20 cellular contexts compared by ENCODE assay signal in the genomic region with DNA sequence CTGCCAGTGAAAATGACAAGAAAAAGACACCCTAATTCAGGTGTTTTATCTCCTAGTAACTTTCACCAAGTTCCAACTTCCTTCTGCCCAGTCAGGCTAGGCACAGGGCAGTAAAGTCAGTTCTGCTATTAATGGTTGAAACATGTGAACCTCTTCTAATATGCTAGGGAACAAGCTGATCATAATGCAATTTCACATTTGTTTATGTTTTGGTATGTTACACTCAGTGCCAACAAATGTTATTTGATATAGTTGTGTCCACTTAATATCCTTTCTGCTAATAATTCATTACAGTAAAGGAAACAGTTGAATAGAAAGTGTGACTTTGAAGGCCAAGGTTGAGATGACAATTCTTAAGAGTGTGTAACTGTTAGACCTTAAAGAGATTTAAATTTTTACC. TPM values are rescaled to one million over a fixed set of nuclear protein-coding genes. Genes with fewer than 3 reads are reported as not detected.
DNase-seq lines count a peak whose midpoint lies in the region; ATAC-seq and TF ChIP-seq lines count a peak whose summit lies in the region.
"Had no signal": no experiment of that assay in that cellular context is flagged by ENCODE, and none has a peak within 500 bp of the region (broad histone marks: within the 10 kb centered on the region; RNA-seq: fewer than 3 reads in every experiment).

No MANE protein-coding gene starts in this region.

- peak overlapping the region; percentile 2 for H2BK5ac ChIP-seq in mesenchymal stem cell (ENCODE audit: low read depth, low read length, poor library complexity, severe bottlenecking)

- H3K4ac ChIP-seq in mesenchymal stem cell (ENCODE audit: low read depth in 1 of 2, low read length in 2 of 2), result no peak overlapping the region

- H3K9me3 ChIP-seq in SK-N-SH, result no peaks in the 10 kb centered on the region
- H3K9me3 ChIP-seq in mesenchymal stem cell (ENCODE audit: control insufficient read depth, low read length), result no peaks in the 10 kb centered on the region
- no peaks in the 10 kb centered on the region for H3K9me3 ChIP-seq in sigmoid colon
- no peaks in the 10 kb centered on the region for H3K9me3 ChIP-seq in GM23248 (ENCODE audit: low read depth)
- H3K9me3 ChIP-seq: BE2C had no signal

- H4K20me1 ChIP-seq in SK-N-SH (ENCODE audit: insufficient read depth) (peaks cover 8% of the 10 kb centered on the region), GM23248 (ENCODE audit: insufficient read depth) (no peaks in the 10 kb centered on the region)

- H3K27me3 ChIP-seq in SK-N-SH (ENCODE audit: insufficient read depth), result no peaks in the 10 kb centered on the region
- H3K27me3 ChIP-seq in mesenchymal stem cell (ENCODE audit: control insufficient read depth in 1 of 2, insufficient read depth in 1 of 2, low read length in 2 of 2), result no peaks in the 10 kb centered on the region
- H3K27me3 ChIP-seq in sigmoid colon, result no peaks in the 10 kb centered on the region
- H3K27me3 ChIP-seq in GM23248 (replicated peaks; ENCODE audit: insufficient read depth), result no peaks in the 10 kb centered on the region
- H3K27me3 ChIP-seq: BE2C, BLaER1 had no signal

- in situ Hi-C loops in GM23248 (cut with MboI), result no loop called here

- H3F3A ChIP-seq in SK-N-SH (replicated peaks; ENCODE audit: insufficient read depth) (peaks cover 12% of the 10 kb centered on the region), GM23248 (ENCODE audit: insufficient read depth) (peaks cover 14% of the 10 kb centered on the region)

- H2AK5ac ChIP-seq in mesenchymal stem cell (ENCODE audit: low read length, severe bottlenecking), result no peak overlapping the region

- no peak overlapping the region for H4K8ac ChIP-seq in mesenchymal stem cell (ENCODE audit: low read length)

- H3K23ac ChIP-seq in mesenchymal stem cell (ENCODE audit: low read length in 2 of 2), result no peak overlapping the region

- H3K4me1 ChIP-seq in SK-N-SH (ENCODE audit: control insufficient read depth in 1 of 2, insufficient read depth in 2 of 2, low read depth in 1 of 2, low read length in 1 of 2) (peaks cover 0 to 13% of the 10 kb centered on the region in 2 experiments; a peak in 2 of 4 replicates), mesenchymal stem cell (ENCODE audit: control insufficient read depth, insufficient read depth, low read depth, low read length) (peaks cover 4% of the 10 kb centered on the region), sigmoid colon (peaks cover 0 to 100% (median 85%) of the 10 kb centered on the region in 4 donors), GM23248 (ENCODE audit: insufficient read depth) (peaks cover 19% of the 10 kb centered on the region)
- H3K4me1 ChIP-seq: BE2C, BLaER1 had no signal

- no peak for TF ChIP-seq RAD21 in SK-N-SH (IDR thresholded peaks at IDR 0.05; ENCODE audit: low read length)

- H3K4me2 ChIP-seq in SK-N-SH, result no peak overlapping the region
- no peak overlapping the region for H3K4me2 ChIP-seq in mesenchymal stem cell (ENCODE audit: low read length, poor library complexity, severe bottlenecking)
- H3K4me2 ChIP-seq in GM23248 (ENCODE audit: unreplicated experiment), result no peak overlapping the region
- H3K4me2 ChIP-seq: BLaER1 had no signal

- DNase-seq in SK-N-SH (no peak), fibroblast of gingiva (ENCODE audit: low read depth) (peak; percentile 31), mesenchymal stem cell (no peak), sigmoid colon (no peak), GM23248 (no peak), NCI-H2029 (lab: John Stamatoyannopoulos, UW) (no peak)
- DNase-seq in activated CD8-positive, alpha-beta memory T cell treated with anti-CD3 and anti-CD28 coated beads for 24 hours, result no peak
- DNase-seq: ACHN; BE2C; C1 segment of cervical spinal cord; Calu3; CD4-positive, alpha-beta memory T cell; CD4-positive, CD25-positive, alpha-beta regulatory T cell; CD8-positive, alpha-beta memory T cell; COR-L47; DMS79 treated with DMSO at 0.1 percent for 48 hours; GF-D8 had no signal

- TF ChIP-seq CTCF in SK-N-SH (IDR thresholded peaks at IDR 0.05) (no peak), sigmoid colon (IDR thresholded peaks at IDR 0.05) (no peak)

- peaks cover 23% of the 10 kb centered on the region for H3K79me1 ChIP-seq in mesenchymal stem cell (replicated peaks; ENCODE audit: low read length, poor library complexity, severe bottlenecking)

- POLR2A ChIA-PET in SK-N-SH (lab: Yijun Ruan, JAX), result no interaction called here

- ATAC-seq in SK-N-SH treated with all-trans-retinoic acid at 6 μM for 48 hours, result peak; percentile 24; the same call in 1 of the 3 replicates

- H3K27ac ChIP-seq in SK-N-SH (ENCODE audit: low read depth in 2 of 2, low read length in 1 of 2) (peak overlapping the region in 1 of 2 experiments; percentile 3; a peak in 1 of 4 replicates), mesenchymal stem cell (ENCODE audit: low read length, poor library complexity, severe bottlenecking) (no peak overlapping the region), sigmoid colon (peak overlapping the region in 3 of 4 donors; percentile 10 to 99 (median 96)), GM23248 (no peak overlapping the region)
- H3K27ac ChIP-seq: 22Rv1, BLaER1 had no signal

- no peak for TF ChIP-seq POLR2A in sigmoid colon (IDR thresholded peaks at IDR 0.05)

- no peak overlapping the region for H3K14ac ChIP-seq in mesenchymal stem cell (ENCODE audit: low read length in 2 of 2)

- no peak overlapping the region for H2BK15ac ChIP-seq in mesenchymal stem cell (ENCODE audit: low read depth, poor library complexity, severe bottlenecking)

- H3K18ac ChIP-seq in mesenchymal stem cell (ENCODE audit: low read depth in 1 of 2, low read length in 2 of 2), result no peak overlapping the region

- TF ChIP-seq EP300 in SK-N-SH (IDR thresholded peaks at IDR 0.05; ENCODE audit: borderline replicate concordance in 1 of 2, low read depth in 1 of 2, low read length in 1 of 2), result no peak
- no peak for TF ChIP-seq EP300 in sigmoid colon (IDR thresholded peaks at IDR 0.05)

- CTCF ChIA-PET in SK-N-SH (lab: Yijun Ruan, JAX), result no interaction called here

- H2AFZ ChIP-seq in SK-N-SH (ENCODE audit: low read depth) (no peak overlapping the region), mesenchymal stem cell (ENCODE audit: low read depth, low read length) (no peak overlapping the region), GM23248 (no peak overlapping the region)

- H4K91ac ChIP-seq in mesenchymal stem cell (ENCODE audit: low read length), result no peak overlapping the region

- H3K9ac ChIP-seq in SK-N-SH (no peak overlapping the region), mesenchymal stem cell (ENCODE audit: low read length) (no peak overlapping the region), GM23248 (no peak overlapping the region)
- H3K9ac ChIP-seq: BLaER1 had no signal

- H2BK120ac ChIP-seq in mesenchymal stem cell (ENCODE audit: low read depth, low read length), result no peak overlapping the region

- H3K4me3 ChIP-seq in SK-N-SH (ENCODE audit: low read depth in 2 of 2, low read length in 1 of 2), result no peak overlapping the region
- H3K4me3 ChIP-seq in mesenchymal stem cell (ENCODE audit: insufficient read depth in 1 of 2, low read depth in 1 of 2, low read length in 2 of 2), result no peak overlapping the region
- H3K4me3 ChIP-seq in sigmoid colon, result no peak overlapping the region
- H3K4me3 ChIP-seq in GM23248, result no peak overlapping the region
- H3K4me3 ChIP-seq: BLaER1 had no signal

- peaks cover 92% of the 10 kb centered on the region for H3K79me2 ChIP-seq in SK-N-SH (ENCODE audit: insufficient read depth)
- H3K79me2 ChIP-seq in GM23248 (ENCODE audit: insufficient read depth), result peaks cover 71% of the 10 kb centered on the region

- intact Hi-C loops in sigmoid colon (cut with DNase I), result no loop called here

- H3K36me3 ChIP-seq in SK-N-SH (replicated peaks in 1 of 2; ENCODE audit: control insufficient read depth in 1 of 2, insufficient read depth in 2 of 2, low read length in 1 of 2) (peaks cover 0 to 11% of the 10 kb centered on the region in 2 experiments), mesenchymal stem cell (ENCODE audit: control insufficient read depth in 1 of 2, insufficient read depth in 2 of 2, low read depth in 1 of 2, low read length in 2 of 2) (peaks cover 0 to 5% of the 10 kb centered on the region in 2 experiments), sigmoid colon (peaks cover 0 to 27% (median 10%) of the 10 kb centered on the region in 4 donors), GM23248 (ENCODE audit: low read depth) (no peaks in the 10 kb centered on the region)
- H3K36me3 ChIP-seq: BE2C had no signal

- H2BK12ac ChIP-seq in mesenchymal stem cell (ENCODE audit: low read length in 2 of 2), result no peak overlapping the region

- H3K9me2 ChIP-seq in SK-N-SH (no peaks in the 10 kb centered on the region), GM23248 (ENCODE audit: insufficient read depth) (no peaks in the 10 kb centered on the region)

TF ChIP-seq in SK-N-SH treated with all-trans-retinoic acid at 6 μM for 48 hours, 23 proteins besides CTCF, POLR2A, EP300 and RAD21 (continues in another document):
- TF ChIP-seq CSDC2 (CRISPR knock-in tag; IDR thresholded peaks at IDR 0.05), result no peak

TF ChIP-seq in SK-N-SH, 30 proteins besides CTCF, POLR2A, EP300 and RAD21 (continues in another document):
- TF ChIP-seq, protein P1, sequence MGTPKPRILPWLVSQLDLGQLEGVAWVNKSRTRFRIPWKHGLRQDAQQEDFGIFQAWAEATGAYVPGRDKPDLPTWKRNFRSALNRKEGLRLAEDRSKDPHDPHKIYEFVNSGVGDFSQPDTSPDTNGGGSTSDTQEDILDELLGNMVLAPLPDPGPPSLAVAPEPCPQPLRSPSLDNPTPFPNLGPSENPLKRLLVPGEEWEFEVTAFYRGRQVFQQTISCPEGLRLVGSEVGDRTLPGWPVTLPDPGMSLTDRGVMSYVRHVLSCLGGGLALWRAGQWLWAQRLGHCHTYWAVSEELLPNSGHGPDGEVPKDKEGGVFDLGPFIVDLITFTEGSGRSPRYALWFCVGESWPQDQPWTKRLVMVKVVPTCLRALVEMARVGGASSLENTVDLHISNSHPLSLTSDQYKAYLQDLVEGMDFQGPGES (IDR thresholded peaks at IDR 0.05; ENCODE audit: low read depth, low read length), result no peak
- TF ChIP-seq YY1 (IDR thresholded peaks at IDR 0.05; ENCODE audit: low read depth), result no peak
- no peak for TF ChIP-seq USF1 (IDR thresholded peaks at IDR 0.05; ENCODE audit: borderline replicate concordance, low read depth)
- TF ChIP-seq TCF12 (IDR thresholded peaks at IDR 0.05), result no peak

RNA-seq across cellular contexts. Expression of gene NT5DC3, which starts 17.2 kb away (rescaled TPM):
- polyA plus RNA-seq in SK-N-SH (2012; rRNA removed), result 11.0 and 12.5 TPM in 2 replicates
- 11.2 and 11.3 TPM in 2 replicates for polyA plus RNA-seq in SK-N-SH (2012; cell fraction: cytosol; rRNA removed)
- 20.5 and 29.5 TPM in 2 replicates for polyA plus RNA-seq in SK-N-SH (2012; cell fraction: nucleus; rRNA removed)
- polyA plus RNA-seq in mesenchymal stem cell (2013, experiment 1 of 2), result 2.5 TPM
- polyA plus RNA-seq in mesenchymal stem cell (2013, experiment 2 of 2), result 2.4 TPM
- total RNA-seq in sigmoid colon, result 100 to 1,000 TPM; 179 to 346 (median 240) TPM
- 1 to 10 TPM in 2 of 3 donors, under 1 TPM in 1; 0.23 to 6.8 (median 1.8) TPM for polyA plus RNA-seq in sigmoid colon
- 4.3 and 5.2 TPM in 2 replicates for total RNA-seq in GM23248 (2014; rRNA removed; shearing (Covaris generic))
- 3.2 and 3.4 TPM in 2 replicates for polyA plus RNA-seq in GM23248 (2016; fragmentation: Nextera tagmentation; extraction: Ambion mirVana)

Comparison
In these comparisons a context has a peak if more than half of its experiments do, and no peak if none do; other contexts are left out.
1. H3K27ac ChIP-seq: peak in sigmoid colon (3 of 4); none in mesenchymal stem cell (single experiment) and GM23248 (single experiment).